In the genomic region with DNA sequence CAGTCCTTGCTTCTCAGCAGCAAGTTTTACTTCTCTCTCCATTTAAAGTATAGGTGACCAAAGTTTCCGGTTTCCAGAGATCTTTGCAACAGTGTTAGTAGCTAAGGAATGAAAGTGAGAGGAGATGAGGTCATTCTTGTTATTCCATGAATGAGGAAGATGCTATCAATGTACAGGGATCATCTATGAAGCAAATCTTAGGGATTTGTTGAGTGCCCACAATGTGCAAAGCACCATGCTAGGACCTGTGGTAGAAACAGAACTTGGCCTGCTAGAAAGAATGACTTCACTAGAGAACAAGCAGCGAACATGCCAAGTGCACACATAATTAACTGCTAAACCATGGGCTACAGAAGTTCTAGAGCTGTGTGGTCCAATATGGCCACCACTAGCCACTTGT, we compare ENCODE assay signal across 29 cellular contexts.
DNase-seq lines count a peak whose midpoint lies in the region; ATAC-seq lines count a peak whose summit lies in the region.
"Had no signal": no experiment of that assay in that cellular context is flagged by ENCODE, and none has a peak within 500 bp of the region (broad histone marks: within the 10 kb centered on the region; RNA-seq: fewer than 3 reads in every experiment).

No MANE protein-coding gene starts in this region.

- DNase-seq in GM23248 (no peak), SJSA1 (ENCODE audit: low read depth in 1 of 2, low spot score in 2 of 2) (peak in 1 of 2 experiments; percentile 32), dermis blood vessel endothelial cell (peak; percentile 34), renal cortical epithelial cell (ENCODE audit: low read depth) (peak; percentile 33), NCI-H1105 (lab: John Stamatoyannopoulos, UW) (no peak), left ventricle myocardium superior (no peak), KBM-7 (no peak)
- DNase-seq: activated CD4-positive, alpha-beta T cell treated with anti-CD3 and anti-CD28 coated beads for 36 hours; activated naive CD4-positive, alpha-beta T cell; activated T-cell treated with anti-CD3 and anti-CD28 coated beads, Interleukin-2, amount 50 U/mL, for 4 hours; amygdala; dorsolateral prefrontal cortex; heart left ventricle; left colon; naive thymus-derived CD8-positive, alpha-beta T cell; NCI-H1694 treated with DMSO at 0.1 percent for 48 hours; NCI-H2171 treated with DMSO at 0.1 percent for 48 hours; NCI-H524 treated with DMSO at 0.1 percent for 48 hours; NK-92 treated with Interleukin-12 subunit alpha and Interleukin-12 subunit beta, amount 100 ng/mL, for 24 hours; PC-9; SHP77; spleen; stimulated activated CD4-positive, alpha-beta T cell treated with anti-CD3 and anti-CD28 coated beads, Interleukin-2, amount 100 ng/mL, for 48 hours; T-helper 1 cell had no signal

- H3K4me3 ChIP-seq in GM23248 (no peak overlapping the region), SJSA1 (no peak overlapping the region)
- H3K4me3 ChIP-seq: dorsolateral prefrontal cortex, heart left ventricle, PC-9, spleen, suprapubic skin had no signal

- in situ Hi-C loops in GM23248 (cut with MboI): no loop called here
- in situ Hi-C loops in KBM-7 (cut with MboI; ENCODE audit: low pct_unique_long_range_greater_than_20kb, low sequenced_read_pairs): no loop called here

- H3K9ac ChIP-seq in GM23248: no peak overlapping the region
- H3K9ac ChIP-seq: KMS-11 had no signal

- H3K36me3 ChIP-seq in GM23248 (ENCODE audit: low read depth): no peaks in the 10 kb centered on the region
- no peaks in the 10 kb centered on the region for H3K36me3 ChIP-seq in SJSA1
- H3K36me3 ChIP-seq: heart left ventricle, spleen, suprapubic skin had no signal

- no peaks in the 10 kb centered on the region for H4K20me1 ChIP-seq in GM23248 (ENCODE audit: insufficient read depth)

- H3K4me1 ChIP-seq in GM23248 (ENCODE audit: insufficient read depth) (0 out of 2 replicates have a peak, but pooled peaks cover 17% of the 10 kb centered on the region), SJSA1 (replicated peaks) (peaks cover 21% of the 10 kb centered on the region)
- H3K4me1 ChIP-seq: spleen, suprapubic skin had no signal

- H2AFZ ChIP-seq in GM23248: no peak overlapping the region
- H2AFZ ChIP-seq: PC-9 had no signal

- ATAC-seq in left ventricle myocardium superior: no peak
- ATAC-seq: activated CD4-positive, alpha-beta T cell treated with anti-CD3 and anti-CD28 coated beads for 36 hours; activated T-cell treated with anti-CD3 and anti-CD28 coated beads, Interleukin-2, amount 50 U/mL, for 4 hours; heart left ventricle; left colon; naive thymus-derived CD8-positive, alpha-beta T cell; stimulated activated effector memory CD8-positive, alpha-beta T cell treated with anti-CD3 and anti-CD28 coated beads, Interleukin-12 subunit alpha, Interleukin-12 subunit beta, amount 100 ng/mL, for 72 hours had no signal

- intact Hi-C loops in left ventricle myocardium superior (cut with micrococcal nuclease): no loop called here

- WGBS in GM23248 (ENCODE audit: low coverage in 1 of 2, low lambda C conversion rate in 2 of 2, missing lambda C conversion rate in 2 of 2), 2 experiments: 75 to 76% methylated on average over 2 of the region's 2 CpGs

- H3K9me3 ChIP-seq in GM23248 (ENCODE audit: low read depth) (no peaks in the 10 kb centered on the region), SJSA1 (replicated peaks) (no peaks in the 10 kb centered on the region)
- H3K9me3 ChIP-seq: heart left ventricle, spleen, suprapubic skin had no signal

- H3K27ac ChIP-seq in GM23248: no peak overlapping the region
- H3K27ac ChIP-seq in SJSA1: peak overlapping the region; percentile 82
- H3K27ac ChIP-seq: C4-2B, dorsolateral prefrontal cortex, epithelial cell of prostate, heart left ventricle, KMS-11, PC-9, spleen, suprapubic skin had no signal

- no peaks in the 10 kb centered on the region for H3F3A ChIP-seq in GM23248 (ENCODE audit: insufficient read depth)

- no peaks in the 10 kb centered on the region for H3K79me2 ChIP-seq in GM23248 (ENCODE audit: insufficient read depth)

- peak overlapping the region; percentile 7 for H3K4me2 ChIP-seq in GM23248 (ENCODE audit: unreplicated experiment)
- H3K4me2 ChIP-seq: KMS-11, PC-9 had no signal

- H3K9me2 ChIP-seq in GM23248 (ENCODE audit: insufficient read depth): no peaks in the 10 kb centered on the region

- H3K27me3 ChIP-seq in GM23248 (replicated peaks; ENCODE audit: insufficient read depth): no peaks in the 10 kb centered on the region
- H3K27me3 ChIP-seq in SJSA1 (replicated peaks): no peaks in the 10 kb centered on the region
- H3K27me3 ChIP-seq: heart left ventricle, suprapubic skin had no signal

Comparison
In these comparisons a context has a peak if more than half of its experiments do, and no peak if none do; other contexts are left out.
1. DNase-seq: peak in dermis blood vessel endothelial cell (single experiment) and renal cortical epithelial cell (single experiment); none in GM23248 (single experiment), NCI-H1105 (single experiment), left ventricle myocardium superior (single experiment) and KBM-7 (single experiment).